ENCODE assay signal across 1 cellular context in the genomic region with DNA sequence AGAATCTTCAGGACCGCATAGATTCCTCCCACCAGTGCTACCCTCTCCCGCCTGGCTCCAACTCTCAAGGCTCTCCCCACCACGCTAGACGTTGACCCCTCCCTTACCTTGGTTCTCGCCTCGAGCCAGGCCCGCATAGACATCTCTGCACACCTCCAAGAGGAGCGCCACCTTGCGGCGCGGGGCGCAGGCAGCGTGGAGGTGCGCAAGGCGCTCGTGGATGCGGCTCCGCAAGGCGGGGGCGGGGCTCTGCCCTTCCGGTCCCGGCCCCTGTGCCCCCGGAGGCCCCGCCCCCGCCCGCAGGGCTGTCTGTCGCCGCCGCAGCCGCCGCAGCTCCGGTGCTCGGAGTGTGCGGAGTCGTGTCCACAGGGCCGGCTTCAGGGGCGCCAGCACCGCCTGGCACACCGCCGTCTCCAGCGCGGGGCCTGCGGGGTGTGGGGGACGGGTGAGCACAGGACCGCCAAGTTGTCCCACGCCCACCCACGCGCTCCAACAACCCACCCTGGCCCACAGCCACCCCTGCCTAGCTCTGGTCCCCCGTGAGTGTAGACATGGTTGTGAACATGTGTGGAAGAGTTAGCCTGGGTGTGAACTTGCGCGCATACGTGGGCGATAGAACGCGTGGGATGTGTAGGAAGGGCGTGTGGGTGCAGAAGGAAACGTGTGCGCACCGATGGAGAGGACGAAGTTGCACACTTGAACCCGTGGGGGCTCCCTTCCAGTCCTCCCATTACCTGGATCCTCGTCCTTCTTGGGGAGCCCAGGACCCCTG.
TF ChIP-seq lines count a peak whose summit lies in the region.

No MANE protein-coding gene starts in this region.

TF ChIP-seq in IMR-90, 13 proteins besides CTCF, POLR2A, EP300 and RAD21:
- TF ChIP-seq MXI1 (IDR thresholded peaks at IDR 0.05; ENCODE audit: borderline replicate concordance, low read depth, low read length) (no peak), RCOR1 (IDR thresholded peaks at IDR 0.05; ENCODE audit: insufficient replicate concordance, low read length) (no peak), BHLHE40 (IDR thresholded peaks at IDR 0.05; ENCODE audit: low read depth, low read length) (no peak), MAZ (IDR thresholded peaks at IDR 0.05; ENCODE audit: borderline replicate concordance, low read depth, low read length) (no peak), SMC3 (IDR thresholded peaks at IDR 0.05; ENCODE audit: low read depth, low read length) (peak; percentile 55), FOS (IDR thresholded peaks at IDR 0.05; ENCODE audit: low read depth, low read length) (no peak)
- TF ChIP-seq, protein P1, sequence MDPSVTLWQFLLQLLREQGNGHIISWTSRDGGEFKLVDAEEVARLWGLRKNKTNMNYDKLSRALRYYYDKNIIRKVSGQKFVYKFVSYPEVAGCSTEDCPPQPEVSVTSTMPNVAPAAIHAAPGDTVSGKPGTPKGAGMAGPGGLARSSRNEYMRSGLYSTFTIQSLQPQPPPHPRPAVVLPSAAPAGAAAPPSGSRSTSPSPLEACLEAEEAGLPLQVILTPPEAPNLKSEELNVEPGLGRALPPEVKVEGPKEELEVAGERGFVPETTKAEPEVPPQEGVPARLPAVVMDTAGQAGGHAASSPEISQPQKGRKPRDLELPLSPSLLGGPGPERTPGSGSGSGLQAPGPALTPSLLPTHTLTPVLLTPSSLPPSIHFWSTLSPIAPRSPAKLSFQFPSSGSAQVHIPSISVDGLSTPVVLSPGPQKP (IDR thresholded peaks at IDR 0.05; ENCODE audit: borderline replicate concordance, low read depth, low read length), result no peak
- TF ChIP-seq, protein P2, sequence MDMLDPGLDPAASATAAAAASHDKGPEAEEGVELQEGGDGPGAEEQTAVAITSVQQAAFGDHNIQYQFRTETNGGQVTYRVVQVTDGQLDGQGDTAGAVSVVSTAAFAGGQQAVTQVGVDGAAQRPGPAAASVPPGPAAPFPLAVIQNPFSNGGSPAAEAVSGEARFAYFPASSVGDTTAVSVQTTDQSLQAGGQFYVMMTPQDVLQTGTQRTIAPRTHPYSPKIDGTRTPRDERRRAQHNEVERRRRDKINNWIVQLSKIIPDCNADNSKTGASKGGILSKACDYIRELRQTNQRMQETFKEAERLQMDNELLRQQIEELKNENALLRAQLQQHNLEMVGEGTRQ (IDR thresholded peaks at IDR 0.05; ENCODE audit: low read depth, low read length), result no peak
TF ChIP-seq in IMR-90: peak in this region for 1.
